In the genomic region with DNA sequence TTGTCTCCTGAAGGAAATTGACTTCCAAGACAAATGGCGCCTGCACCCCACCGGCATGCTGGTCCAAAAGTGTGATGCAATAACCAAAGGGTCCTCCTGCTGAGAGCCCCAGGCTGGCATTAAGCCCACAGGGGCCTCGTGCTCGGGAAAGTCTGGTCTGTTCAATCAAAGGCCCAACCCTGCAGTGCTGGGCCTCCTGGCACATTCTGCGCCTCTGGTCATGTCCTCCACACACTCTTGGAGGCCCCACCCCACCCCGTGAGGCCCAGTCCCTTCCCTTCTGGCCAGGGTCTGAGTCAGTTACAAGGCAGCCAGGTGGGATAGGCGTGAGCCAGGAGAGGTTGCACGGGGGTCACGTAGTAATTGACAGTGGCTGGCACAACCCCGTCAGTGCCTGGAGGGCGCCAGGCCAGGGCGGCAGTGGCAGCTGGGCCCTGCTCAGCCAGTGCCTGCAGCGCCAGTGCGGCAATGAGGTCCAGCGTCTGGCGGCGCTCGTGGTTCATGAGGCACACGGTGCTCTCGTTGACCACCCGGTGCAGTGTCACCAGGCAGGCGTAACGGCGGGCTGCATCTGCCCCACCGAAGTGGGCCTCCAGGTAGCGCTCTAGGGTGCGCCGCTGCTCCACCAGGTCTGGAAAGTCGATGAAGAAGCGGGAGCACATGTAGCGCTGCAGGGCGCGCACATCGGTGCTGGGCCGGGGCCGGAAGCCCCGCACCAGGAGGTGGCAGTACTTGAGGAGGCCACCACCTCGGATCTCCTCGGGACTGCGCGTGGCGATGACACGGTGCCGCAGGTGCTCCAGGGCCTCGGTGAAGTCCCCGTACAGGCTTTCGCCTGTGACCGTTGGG, we compare ENCODE assay signal across 16 cellular contexts. TPM values are rescaled to one million over a fixed set of nuclear protein-coding genes. Genes with fewer than 3 reads are reported as not detected.
DNase-seq lines count a peak whose midpoint lies in the region; ATAC-seq and TF ChIP-seq lines count a peak whose summit lies in the region.
"Had no signal": no experiment of that assay in that cellular context is flagged by ENCODE, and none has a peak within 500 bp of the region (broad histone marks: within the 10 kb centered on the region; RNA-seq: fewer than 3 reads in every experiment).

No MANE protein-coding gene starts in this region.

- H3K27ac ChIP-seq in HEK293 (ENCODE audit: extremely low read depth, low read depth, low read length): no peak overlapping the region
- peak overlapping the region; percentile 94 for H3K27ac ChIP-seq in iPS-20b (ENCODE audit: low read length)
- peak overlapping the region; percentile 85 to 98 (median 94) for H3K27ac ChIP-seq in thyroid gland
- H3K27ac ChIP-seq in psoas muscle: no peak overlapping the region
- no peak overlapping the region for H3K27ac ChIP-seq in WERI-Rb-1

- intact Hi-C loops in thyroid gland (cut with DNase I) (no loop called here), psoas muscle (cut with DNase I) (no loop called here)

- H3K9me3 Mint-ChIP-seq in WTC11: no peaks in the 10 kb centered on the region
- H3K9me3 Mint-ChIP-seq: dendritic cell treated with granulocyte-macrophage colony-stimulating factor and Interleukin-4, amounts not matched to agents 40 ng/mL and 50 ng/mL, for 4 days; nephron had no signal

- DNase-seq in WTC11 (ENCODE audit: low spot score) (peak; percentile 51), thyroid gland (peak in 1 of 2 donors; percentile 23), psoas muscle (no peak), WERI-Rb-1 (no peak)
- DNase-seq: activated gamma-delta T cell, NCI-H2171 treated with DMSO at 0.1 percent for 48 hours, Right ventricle myocardium superior had no signal

- H3K27ac Mint-ChIP-seq in WTC11: peak overlapping the region; percentile 93
- H3K27ac Mint-ChIP-seq: dendritic cell treated with granulocyte-macrophage colony-stimulating factor and Interleukin-4, amounts not matched to agents 40 ng/mL and 50 ng/mL, for 4 days had no signal

- peak overlapping the region; percentile 76; the same call in 1 of the 2 replicates for H3K9ac ChIP-seq in iPS-20b (ENCODE audit: low read depth, low read length)

- 90 to 91% methylated on average over 15 to 36 of the region's 48 CpGs for WGBS in thyroid gland, 2 donors
- 87 to 91% (median 87%) methylated on average over 45 to 48 of the region's 48 CpGs for WGBS in psoas muscle, 3 donors

- H3K4me3 ChIP-seq in HEK293 (ENCODE audit: low read depth, low read length) (no peak overlapping the region), iPS-20b (ENCODE audit: low read length) (no peak overlapping the region), thyroid gland (replicated peaks in 1 of 3) (no peak overlapping the region), psoas muscle (no peak overlapping the region), WERI-Rb-1 (ENCODE audit: low read depth, low read length) (no peak overlapping the region)
- H3K4me3 ChIP-seq: HAP-1 had no signal

- H3K27me3 ChIP-seq in iPS-20b (ENCODE audit: insufficient read depth, low read length) (no peaks in the 10 kb centered on the region), thyroid gland (no peaks in the 10 kb centered on the region), psoas muscle (ENCODE audit: insufficient read depth in 3 of 3, low read length in 2 of 3) (no peaks in the 10 kb centered on the region), WERI-Rb-1 (ENCODE audit: insufficient read depth, low read depth, severe bottlenecking) (no peaks in the 10 kb centered on the region)

- CTCF ChIA-PET in HEK293 (lab: Yijun Ruan, JAX): interaction anchor here (1.0 kb wide), 1 partner anchor 9 kb away, joined by 6 read pairs; no protein-coding TSS in a partner anchor
- CTCF ChIA-PET in WTC11 (lab: Charles Lee): interaction anchor here (0.5 to 8.2 kb wide), 7 partner anchors 9 to 92 kb away, joined by 3 to 126 read pairs (median 9); partner anchors contain the start of gene TRNP1

- H3K36me3 Mint-ChIP-seq in WTC11: peaks cover 58% of the 10 kb centered on the region

- ATAC-seq in WTC11: peak; percentile 1; the same call in 1 of the 2 replicates
- ATAC-seq in psoas muscle: no peak
- ATAC-seq in GM19035 (IDR thresholded peaks at IDR 0.05; ENCODE audit: unreplicated experiment): no peak

- TF ChIP-seq POLR2A in thyroid gland (IDR thresholded peaks at IDR 0.05): no peak

- no peak for TF ChIP-seq CTCF in HEK293 (tag by site-specific recombination; IDR thresholded peaks at IDR 0.05)
- TF ChIP-seq CTCF in WTC11 (IDR thresholded peaks at IDR 0.05): no peak
- TF ChIP-seq CTCF in thyroid gland (IDR thresholded peaks at IDR 0.05): no peak
- TF ChIP-seq CTCF in psoas muscle (IDR thresholded peaks at IDR 0.05): no peak
- TF ChIP-seq CTCF in WERI-Rb-1 (IDR thresholded peaks at IDR 0.05; ENCODE audit: low read depth, low read length): no peak

- H3K9me3 ChIP-seq in HEK293 (ENCODE audit: control insufficient read depth, insufficient read depth, low read depth, low read length) (no peaks in the 10 kb centered on the region), iPS-20b (ENCODE audit: insufficient read depth, low read depth, low read length) (no peaks in the 10 kb centered on the region), thyroid gland (no peaks in the 10 kb centered on the region), psoas muscle (no peaks in the 10 kb centered on the region), WERI-Rb-1 (ENCODE audit: severe bottlenecking) (no peaks in the 10 kb centered on the region)
- H3K9me3 ChIP-seq: HAP-1 had no signal

- no peaks in the 10 kb centered on the region for H3K27me3 Mint-ChIP-seq in WTC11 (ENCODE audit: low read depth)

- H3K4me1 ChIP-seq in HEK293 (ENCODE audit: control insufficient read depth, insufficient read depth, low read length): no peaks in the 10 kb centered on the region
- peaks cover 52% of the 10 kb centered on the region for H3K4me1 ChIP-seq in iPS-20b (ENCODE audit: insufficient read depth, low read length)
- peaks cover 62 to 76% of the 10 kb centered on the region in 2 donors for H3K4me1 ChIP-seq in thyroid gland
- peaks cover 4% of the 10 kb centered on the region for H3K4me1 ChIP-seq in psoas muscle

- H3K36me3 ChIP-seq in HEK293 (ENCODE audit: control insufficient read depth in 2 of 2, insufficient read depth in 1 of 2, low read length in 2 of 2): no peaks in the 10 kb centered on the region
- peaks cover 58% of the 10 kb centered on the region for H3K36me3 ChIP-seq in iPS-20b (ENCODE audit: insufficient read depth, low read depth, low read length)
- H3K36me3 ChIP-seq in thyroid gland: no peaks in the 10 kb centered on the region
- no peaks in the 10 kb centered on the region for H3K36me3 ChIP-seq in psoas muscle (ENCODE audit: insufficient read depth in 1 of 2, low read depth in 1 of 2)
- no peaks in the 10 kb centered on the region for H3K36me3 ChIP-seq in WERI-Rb-1

- POLR2A ChIA-PET in HEK293 (lab: Yijun Ruan, JAX): no interaction called here
- POLR2A ChIA-PET in WTC11 (lab: Charles Lee): interaction anchor here (1.5 to 5.5 kb wide), 3 partner anchors 8 to 15 kb away, joined by 3 to 43 read pairs (median 10); partner anchors contain the start of gene TRNP1

- H3K4me3 Mint-ChIP-seq in WTC11: no peak overlapping the region
- H3K4me3 Mint-ChIP-seq: dendritic cell treated with granulocyte-macrophage colony-stimulating factor and Interleukin-4, amounts not matched to agents 40 ng/mL and 50 ng/mL, for 4 days; nephron had no signal

- peaks cover 87% of the 10 kb centered on the region for H3K4me1 Mint-ChIP-seq in WTC11

TF ChIP-seq in HEK293, 187 proteins besides CTCF, POLR2A, EP300 and RAD21:
- TF ChIP-seq ZNF140 (tag by site-specific recombination; IDR thresholded peaks at IDR 0.05) (no peak), ZIC2 (tag by site-specific recombination; IDR thresholded peaks at IDR 0.05) (peak; percentile 62), SALL2 (tag by site-specific recombination; IDR thresholded peaks at IDR 0.05; ENCODE audit: borderline replicate concordance) (no peak), ZNF560 (tag by site-specific recombination; IDR thresholded peaks at IDR 0.05; ENCODE audit: borderline replicate concordance) (no peak), KLF10 (tag by site-specific recombination; IDR thresholded peaks at IDR 0.05) (no peak)

TF ChIP-seq in WTC11, 78 proteins besides CTCF, POLR2A, EP300 and RAD21 (continues in another document):
- TF ChIP-seq SOX15 (CRISPR knock-in tag; IDR thresholded peaks at IDR 0.05) (no peak), NR1H2 (CRISPR knock-in tag; IDR thresholded peaks at IDR 0.05) (no peak), FOXP1 (CRISPR knock-in tag; IDR thresholded peaks at IDR 0.05; ENCODE audit: borderline replicate concordance) (0 out of 2 replicates have a peak, but pooled peaks have one; percentile 44), CREB1 (CRISPR knock-in tag; IDR thresholded peaks at IDR 0.05) (0 out of 2 replicates have a peak, but pooled peaks have one; percentile 48), TP53 (CRISPR knock-in tag; IDR thresholded peaks at IDR 0.05) (0 out of 2 replicates have a peak, but pooled peaks have one; percentile 18), CBFB (CRISPR knock-in tag; IDR thresholded peaks at IDR 0.05; ENCODE audit: low read depth) (0 out of 2 replicates have a peak, but pooled peaks have one; percentile 28), ZBTB21 (CRISPR knock-in tag; IDR thresholded peaks at IDR 0.05; ENCODE audit: borderline replicate concordance) (peak; percentile 65), ZNF138 (CRISPR knock-in tag; conservative IDR thresholded peaks at IDR 0.05) (peak; percentile 77; the same call in 1 of the 2 replicates), GTF2I (CRISPR knock-in tag; conservative IDR thresholded peaks at IDR 0.05) (no peak), NR2C2 (CRISPR knock-in tag; IDR thresholded peaks at IDR 0.05) (0 out of 2 replicates have a peak, but pooled peaks have one; percentile 8)

RNA-seq across cellular contexts. Expression of gene TENT5B, which starts 6.8 kb away (rescaled TPM):
- total RNA-seq in WTC11 (2021) (104 to 124 TPM (median 119 TPM) in 3 replicates), thyroid gland (10 to 100 TPM in 3 of 4 donors, 1 to 10 TPM in 1; 4.7 to 21.0 (median 11.8) TPM), psoas muscle (1 to 10 TPM in 3 of 4 donors, under 1 TPM in 1; 0.20 to 2.3 (median 1.7) TPM)
- polyA plus RNA-seq in psoas muscle: 1 to 10 TPM in 1 of 3 donors, under 1 TPM in 2; 0.70 to 2.5 (median 0.74) TPM
- total RNA-seq: T-helper 1 cell treated with Interleukin-12 subunit alpha and Interleukin-12 subunit beta and Interleukin-4 antibody, amounts not matched to agents 30 ng/mL and 1 ng/mL, for 36 hours had no signal

RNA-seq across cellular contexts. Expression of gene TRNP1, which starts 12.4 kb away (rescaled TPM):
- 37.6 to 51.4 TPM (median 49.4 TPM) in 3 replicates for total RNA-seq in WTC11 (2021)
- 1 to 10 TPM; 2.9 to 8.5 (median 6.5) TPM for total RNA-seq in thyroid gland
- total RNA-seq in psoas muscle: 1 to 10 TPM in 3 of 4 donors, under 1 TPM in 1; 0.84 to 3.8 (median 1.4) TPM
- polyA plus RNA-seq in psoas muscle: 1 to 10 TPM; 1.1 to 1.6 (median 1.6) TPM

RNA-seq across cellular contexts. Expression of gene KDF1, which starts 45.6 kb away (rescaled TPM):
- total RNA-seq in WTC11 (2021) (18.9 to 19.8 TPM (median 19.0 TPM) in 3 replicates), thyroid gland (10 to 100 TPM; 13.2 to 30.3 (median 22.6) TPM), psoas muscle (not detected)
- under 1 TPM in 1 of 3 donors, not detected in 2; 0.01 TPM for polyA plus RNA-seq in psoas muscle
- total RNA-seq: pulmonary artery endothelial cell; subcutaneous adipose tissue; T-helper 1 cell treated with Interleukin-12 subunit alpha and Interleukin-12 subunit beta and Interleukin-4 antibody, amounts not matched to agents 30 ng/mL and 1 ng/mL, for 36 hours had no signal

Comparison
In these comparisons a context has a peak if more than half of its experiments do, and no peak if none do; other contexts are left out.
1. H3K27ac ChIP-seq: peak in iPS-20b (single experiment) and thyroid gland (3 of 3); none in HEK293 (single experiment), psoas muscle (single experiment) and WERI-Rb-1 (single experiment).
2. RNA of gene KDF1, which starts 45.6 kb away (total RNA-seq): 13.2 to 30.3 TPM in thyroid gland and 18.9 to 19.8 TPM in WTC11; not detected in psoas muscle; every median in the first group is over 10 times any median in the second.
3. Of the 8 proteins assayed by ChIP-seq in both HEK293 and WTC11: peak only in HEK293: none; only in WTC11: ZBTB21 and ZNF138; in both: none; in neither: 6.